Comparison of ENCODE assay signal across 9 cellular contexts in the genomic region with DNA sequence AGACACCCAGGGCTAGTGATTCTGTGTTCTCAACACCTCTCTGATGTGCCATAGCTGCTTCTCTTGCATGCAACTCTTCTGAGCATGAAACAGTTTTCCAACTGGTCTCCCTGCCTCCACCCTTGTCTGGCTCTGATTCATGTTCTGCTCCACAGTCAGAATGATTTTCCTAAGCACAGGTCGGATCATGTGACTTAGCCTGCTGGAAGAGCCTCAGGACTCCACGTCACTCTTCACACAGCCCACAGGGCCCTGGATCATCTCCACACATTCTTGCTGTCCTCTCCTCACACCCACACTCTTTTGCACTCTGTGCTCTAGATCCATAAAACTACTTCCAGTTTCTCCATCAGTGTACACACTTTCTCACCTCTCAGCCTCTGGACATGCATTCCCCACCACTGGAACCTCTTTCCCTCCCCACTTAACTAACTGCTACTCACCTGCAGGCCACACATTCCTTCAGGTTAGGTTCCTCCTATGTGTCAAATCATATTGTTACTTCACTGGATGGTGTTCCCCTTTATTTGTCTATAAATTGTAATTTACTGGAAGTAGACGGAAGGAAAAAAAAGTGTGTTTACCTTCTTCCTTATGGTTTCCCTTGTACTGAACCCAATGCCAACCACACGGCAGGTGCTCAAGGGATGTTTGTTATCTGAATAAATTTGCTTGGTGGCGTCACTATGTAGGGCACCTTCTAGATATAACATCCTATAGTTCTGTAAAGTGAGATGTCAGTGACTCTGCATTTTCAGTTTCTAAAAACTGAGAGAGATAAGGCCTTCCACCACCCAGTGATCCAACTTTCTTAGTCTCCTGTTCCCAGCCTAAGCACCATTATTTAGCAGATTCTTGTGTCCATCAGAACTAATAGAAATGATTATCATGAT.
DNase-seq lines count a peak whose midpoint lies in the region; ATAC-seq, FAIRE-seq and TF ChIP-seq lines count a peak whose summit lies in the region.
"Had no signal": no experiment of that assay in that cellular context is flagged by ENCODE, and none has a peak within 500 bp of the region (broad histone marks: within the 10 kb centered on the region; RNA-seq: fewer than 3 reads in every experiment).

No MANE protein-coding gene starts in this region.

- POLR2A ChIA-PET in WTC11 (lab: Charles Lee): no interaction called here

- peak overlapping the region in 4 of 5 donors; percentile 52 to 82 (median 64) for H3K27ac ChIP-seq in stomach

- CTCF ChIA-PET in WTC11 (lab: Charles Lee): no interaction called here

- no peak for TF ChIP-seq EP300 in stomach (IDR thresholded peaks at IDR 0.05)

- FAIRE-seq in D721Med (lab: Jason Lieb, UNC): no peak

- H3K4me3 ChIP-seq in stomach: no peak overlapping the region

- H3K4me1 ChIP-seq in stomach: peaks cover 15 to 55% (median 32%) of the 10 kb centered on the region in 4 donors

- 33 to 58% (median 44%) methylated on average over 5 of the region's 5 CpGs for WGBS in stomach, 5 donors

- H3K4me1 Mint-ChIP-seq in HFFc6 (ENCODE audit: low read depth) (peaks cover 60% of the 10 kb centered on the region), WTC11 (no peaks in the 10 kb centered on the region)

- H3K9me3 Mint-ChIP-seq in HFFc6 (no peaks in the 10 kb centered on the region), WTC11 (no peaks in the 10 kb centered on the region)

- H3K27ac Mint-ChIP-seq in HFFc6 (peak overlapping the region; percentile 86), WTC11 (peak overlapping the region; percentile 7; the same call in 1 of the 2 replicates)

- intact Hi-C loops in left ventricle myocardium superior (cut with micrococcal nuclease): no loop called here
- intact Hi-C loops in stomach (cut with DNase I; ENCODE audit: low total_unique reads): no loop called here

- no peak for TF ChIP-seq POLR2A in stomach (IDR thresholded peaks at IDR 0.05)

- TF ChIP-seq CTCF in HFFc6 (IDR thresholded peaks at IDR 0.05) (no peak), WTC11 (IDR thresholded peaks at IDR 0.05) (no peak), stomach (IDR thresholded peaks at IDR 0.05) (no peak), D721Med (IDR thresholded peaks at IDR 0.05; ENCODE audit: insufficient read depth, missing control alignments) (no peak)

- peaks cover 8% of the 10 kb centered on the region for H3K27me3 Mint-ChIP-seq in HFFc6 (ENCODE audit: insufficient read depth)
- H3K27me3 Mint-ChIP-seq in WTC11 (ENCODE audit: low read depth): no peaks in the 10 kb centered on the region

- DNase-seq in HFFc6 (peak; percentile 95), WTC11 (ENCODE audit: low spot score) (no peak), left ventricle myocardium superior (peak; percentile 62), stomach (peak; percentile 59), AML-193 (lab: John Stamatoyannopoulos, UW) (no peak), D721Med (ENCODE audit: insufficient read length, low spot score) (no peak), cerebellum (ENCODE audit: low spot score) (no peak)
- DNase-seq: NCI-H1092 treated with DMSO at 0.1 percent for 48 hours had no signal

- H3K9me3 ChIP-seq in stomach: no peaks in the 10 kb centered on the region

- H3K36me3 ChIP-seq in stomach: peaks cover 0 to 24% (median 18%) of the 10 kb centered on the region in 4 donors

- H3K27me3 ChIP-seq in stomach: no peaks in the 10 kb centered on the region

- ATAC-seq in WTC11 (no peak), left ventricle myocardium superior (peak; percentile 79), GM18861 (IDR thresholded peaks at IDR 0.05; ENCODE audit: unreplicated experiment) (no peak)

- H3K36me3 Mint-ChIP-seq in HFFc6 (ENCODE audit: low read depth): peaks cover 51% of the 10 kb centered on the region
- H3K36me3 Mint-ChIP-seq in WTC11: peaks cover 5% of the 10 kb centered on the region; the same call in 1 of the 2 replicates

- H3K4me3 Mint-ChIP-seq in HFFc6 (peak overlapping the region; percentile 45), WTC11 (no peak overlapping the region)

TF ChIP-seq in WTC11, 78 proteins besides CTCF, POLR2A, EP300 and RAD21:
- TF ChIP-seq JAZF1 (CRISPR knock-in tag; IDR thresholded peaks at IDR 0.05): no peak

Comparison
In these comparisons a context has a peak if more than half of its experiments do, and no peak if none do; other contexts are left out.
1. DNase-seq: peak in HFFc6 (single experiment), left ventricle myocardium superior (single experiment) and stomach (single experiment); none in WTC11 (single experiment), AML-193 (0 of 2), D721Med (single experiment) and cerebellum (single experiment).